In the genomic region with DNA sequence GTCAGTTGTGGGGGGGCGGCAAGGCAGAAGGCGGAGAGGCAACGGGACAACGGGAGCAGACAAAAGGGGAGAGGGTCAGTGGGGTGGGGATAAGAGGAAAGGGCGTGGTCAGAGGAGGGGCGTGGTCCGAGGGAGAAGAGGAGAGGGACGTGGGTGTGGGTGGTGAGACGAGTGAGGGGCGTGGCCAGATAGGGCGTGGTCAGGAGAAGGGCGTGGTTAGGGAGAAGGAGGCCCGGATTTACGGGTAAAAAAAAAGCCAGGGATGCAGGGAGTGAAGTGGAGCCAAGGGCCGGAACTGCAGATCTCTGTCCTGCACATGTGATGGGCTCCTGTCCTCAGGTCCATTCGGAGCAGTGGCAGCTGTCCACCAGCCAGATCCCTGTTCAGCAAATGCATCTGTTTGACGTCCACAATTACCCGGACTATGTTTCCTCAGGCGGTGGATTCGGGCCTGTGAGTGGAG, we compare ENCODE assay signal across 1 cellular context.
A peak's percentile ranks its signal among the peaks of the same experiment; 100 is the strongest.
TF ChIP-seq lines count a peak whose summit lies in the region.

No MANE protein-coding gene starts in this region.

TF ChIP-seq in WTC11, 78 proteins besides CTCF, POLR2A, EP300 and RAD21 (continued from another document):
- TF ChIP-seq, protein P1, sequence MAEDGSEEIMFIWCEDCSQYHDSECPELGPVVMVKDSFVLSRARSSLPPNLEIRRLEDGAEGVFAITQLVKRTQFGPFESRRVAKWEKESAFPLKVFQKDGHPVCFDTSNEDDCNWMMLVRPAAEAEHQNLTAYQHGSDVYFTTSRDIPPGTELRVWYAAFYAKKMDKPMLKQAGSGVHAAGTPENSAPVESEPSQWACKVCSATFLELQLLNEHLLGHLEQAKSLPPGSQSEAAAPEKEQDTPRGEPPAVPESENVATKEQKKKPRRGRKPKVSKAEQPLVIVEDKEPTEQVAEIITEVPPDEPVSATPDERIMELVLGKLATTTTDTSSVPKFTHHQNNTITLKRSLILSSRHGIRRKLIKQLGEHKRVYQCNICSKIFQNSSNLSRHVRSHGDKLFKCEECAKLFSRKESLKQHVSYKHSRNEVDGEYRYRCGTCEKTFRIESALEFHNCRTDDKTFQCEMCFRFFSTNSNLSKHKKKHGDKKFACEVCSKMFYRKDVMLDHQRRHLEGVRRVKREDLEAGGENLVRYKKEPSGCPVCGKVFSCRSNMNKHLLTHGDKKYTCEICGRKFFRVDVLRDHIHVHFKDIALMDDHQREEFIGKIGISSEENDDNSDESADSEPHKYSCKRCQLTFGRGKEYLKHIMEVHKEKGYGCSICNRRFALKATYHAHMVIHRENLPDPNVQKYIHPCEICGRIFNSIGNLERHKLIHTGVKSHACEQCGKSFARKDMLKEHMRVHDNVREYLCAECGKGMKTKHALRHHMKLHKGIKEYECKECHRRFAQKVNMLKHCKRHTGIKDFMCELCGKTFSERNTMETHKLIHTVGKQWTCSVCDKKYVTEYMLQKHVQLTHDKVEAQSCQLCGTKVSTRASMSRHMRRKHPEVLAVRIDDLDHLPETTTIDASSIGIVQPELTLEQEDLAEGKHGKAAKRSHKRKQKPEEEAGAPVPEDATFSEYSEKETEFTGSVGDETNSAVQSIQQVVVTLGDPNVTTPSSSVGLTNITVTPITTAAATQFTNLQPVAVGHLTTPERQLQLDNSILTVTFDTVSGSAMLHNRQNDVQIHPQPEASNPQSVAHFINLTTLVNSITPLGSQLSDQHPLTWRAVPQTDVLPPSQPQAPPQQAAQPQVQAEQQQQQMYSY (CRISPR knock-in tag; IDR thresholded peaks at IDR 0.05) = peak; percentile 89
